Comparison of ENCODE assay signal across 23 cellular contexts in the genomic region with DNA sequence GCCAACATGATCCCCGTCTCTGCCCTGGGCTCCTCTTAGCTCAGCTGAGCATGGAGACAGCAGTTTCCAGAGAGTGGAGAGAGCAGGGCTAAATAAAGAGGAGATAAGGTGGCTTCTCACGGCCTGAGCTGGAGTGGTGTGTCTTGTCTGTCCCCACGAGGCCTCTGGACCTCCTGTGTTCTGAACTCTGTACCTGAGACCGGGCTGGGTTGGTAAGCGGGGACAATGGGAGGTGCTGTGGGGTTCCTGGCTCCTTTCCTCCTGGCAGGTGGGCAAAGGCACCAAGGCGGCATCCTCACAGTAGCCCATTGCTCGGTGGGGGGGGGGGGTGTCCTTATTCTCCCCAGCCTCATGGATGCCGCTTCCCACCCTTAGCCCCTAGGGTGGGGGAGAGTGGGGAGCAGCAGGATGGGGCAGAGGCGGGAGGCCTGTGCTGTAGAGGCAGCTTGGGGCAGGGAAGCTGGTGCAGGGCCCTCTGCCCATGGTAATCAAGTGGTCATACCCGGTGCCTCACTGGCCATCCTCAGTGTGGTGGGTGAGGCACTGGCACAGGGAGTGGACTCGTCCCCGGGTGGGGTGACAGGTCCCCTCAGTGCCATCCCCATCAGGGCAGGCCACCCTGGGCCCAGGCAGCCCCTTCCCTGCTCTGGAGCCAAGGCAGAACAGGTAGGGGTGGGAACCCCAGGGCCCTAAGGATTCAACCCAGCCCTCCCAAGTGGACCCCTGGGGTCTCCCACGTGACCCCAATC. TPM values are rescaled to one million over a fixed set of nuclear protein-coding genes. Genes with fewer than 3 reads are reported as not detected.
"Had no signal": no experiment of that assay in that cellular context is flagged by ENCODE, and none has a peak within 500 bp of the region (broad histone marks: within the 10 kb centered on the region; RNA-seq: fewer than 3 reads in every experiment).

No MANE protein-coding gene starts in this region.

- DNase-seq: activated B cell treated with CpG ODN at 0.5 μM for 24 hours; activated CD4-positive, alpha-beta memory T cell treated with anti-CD3 and anti-CD28 coated beads, Interleukin-2, amount 10 ng/mL, durations not matched to agents 7 days and 5 days; activated CD4-positive, alpha-beta T cell treated with anti-CD3 and anti-CD28 coated beads for 48 hours; activated CD8-positive, alpha-beta memory T cell treated with anti-CD3 and anti-CD28 coated beads, Interleukin-2, amount 10 ng/mL, durations not matched to agents 7 days and 5 days; activated naive CD8-positive, alpha-beta T cell treated with anti-CD3 and anti-CD28 coated beads, Interleukin-2, amount 10 ng/mL, durations not matched to agents 7 days and 5 days; body of pancreas; central memory CD4-positive, alpha-beta T cell; colonic mucosa; erythroblast; foreskin melanocyte; mesendoderm; naive thymus-derived CD8-positive, alpha-beta T cell; spleen; stimulated activated CD4-positive, alpha-beta T cell treated with anti-CD3 and anti-CD28 coated beads, Interleukin-4, amount 100 ng/mL, for 4 hours; stimulated activated naive CD4-positive, alpha-beta T cell treated with Interleukin-2 at 50 U/mL for 16 hours; tibial artery; uterus had no signal

- H3K27me3 ChIP-seq: body of pancreas, colonic mucosa, neutrophil, spleen, uterus had no signal

- H3K36me3 ChIP-seq: colonic mucosa, uterus had no signal

- H3K9me3 ChIP-seq: body of pancreas, colonic mucosa, neutrophil, spleen, tibial artery, uterus had no signal

- H3K9me3 Mint-ChIP-seq: activated B cell treated with CpG ODN at 0.5 μM for 24 hours; activated CD4-positive, alpha-beta memory T cell treated with anti-CD3 and anti-CD28 coated beads, Interleukin-2, amount 10 ng/mL, durations not matched to agents 7 days and 5 days; activated naive CD8-positive, alpha-beta T cell treated with anti-CD3 and anti-CD28 coated beads, Interleukin-2, amount 10 ng/mL, durations not matched to agents 7 days and 5 days; naive thymus-derived CD8-positive, alpha-beta T cell; T-helper 2 cell treated with Interferon-gamma antibody and Interleukin-4, amounts not matched to agents 5 μg/mL and 100 μg/mL, for 36 hours had no signal

- H3K27ac ChIP-seq: body of pancreas, colonic mucosa, neutrophil, spleen, tibial artery, uterus had no signal

- H3K4me1 ChIP-seq: colonic mucosa, uterus had no signal

- ATAC-seq: activated CD8-positive, alpha-beta memory T cell treated with anti-CD3 and anti-CD28 coated beads, Interleukin-2, amount 10 ng/mL, durations not matched to agents 7 days and 5 days; body of pancreas; naive thymus-derived CD8-positive, alpha-beta T cell had no signal

- H3K27me3 Mint-ChIP-seq: activated B cell treated with CpG ODN at 0.5 μM for 24 hours; activated CD8-positive, alpha-beta memory T cell treated with anti-CD3 and anti-CD28 coated beads, Interleukin-2, amount 10 ng/mL, durations not matched to agents 7 days and 5 days; activated naive CD8-positive, alpha-beta T cell treated with anti-CD3 and anti-CD28 coated beads, Interleukin-2, amount 10 ng/mL, durations not matched to agents 7 days and 5 days; naive thymus-derived CD8-positive, alpha-beta T cell had no signal

- H3K4me3 Mint-ChIP-seq: activated B cell treated with CpG ODN at 0.5 μM for 24 hours; activated CD4-positive, alpha-beta memory T cell treated with anti-CD3 and anti-CD28 coated beads, Interleukin-2, amount 10 ng/mL, durations not matched to agents 7 days and 5 days; activated CD8-positive, alpha-beta memory T cell treated with anti-CD3 and anti-CD28 coated beads, Interleukin-2, amount 10 ng/mL, durations not matched to agents 7 days and 5 days; activated naive CD8-positive, alpha-beta T cell treated with anti-CD3 and anti-CD28 coated beads, Interleukin-2, amount 10 ng/mL, durations not matched to agents 7 days and 5 days; naive thymus-derived CD8-positive, alpha-beta T cell; T-helper 2 cell treated with Interferon-gamma antibody and Interleukin-4, amounts not matched to agents 5 μg/mL and 100 μg/mL, for 36 hours had no signal

- FAIRE-seq: endometrium had no signal

- H3K27ac Mint-ChIP-seq: activated B cell treated with CpG ODN at 0.5 μM for 24 hours; activated CD4-positive, alpha-beta memory T cell treated with anti-CD3 and anti-CD28 coated beads, Interleukin-2, amount 10 ng/mL, durations not matched to agents 7 days and 5 days; activated CD8-positive, alpha-beta memory T cell treated with anti-CD3 and anti-CD28 coated beads, Interleukin-2, amount 10 ng/mL, durations not matched to agents 7 days and 5 days; activated naive CD8-positive, alpha-beta T cell treated with anti-CD3 and anti-CD28 coated beads, Interleukin-2, amount 10 ng/mL, durations not matched to agents 7 days and 5 days; T-helper 2 cell treated with Interferon-gamma antibody and Interleukin-4, amounts not matched to agents 5 μg/mL and 100 μg/mL, for 36 hours had no signal

- H3K4me3 ChIP-seq: body of pancreas, colonic mucosa, spleen, tibial artery, uterus had no signal

RNA-seq across cellular contexts. Expression of a gene that starts 2.8 kb away (rescaled TPM):
- total RNA-seq: activated CD4-positive, alpha-beta memory T cell treated with anti-CD3 and anti-CD28 coated beads, Interleukin-2, amount 10 ng/mL, durations not matched to agents 7 days and 5 days; activated CD8-positive, alpha-beta memory T cell treated with anti-CD3 and anti-CD28 coated beads, Interleukin-2, amount 10 ng/mL, durations not matched to agents 7 days and 5 days; activated naive CD8-positive, alpha-beta T cell treated with anti-CD3 and anti-CD28 coated beads, Interleukin-2, amount 10 ng/mL, durations not matched to agents 7 days and 5 days; body of pancreas; colonic mucosa; kidney epithelial cell; liver; naive thymus-derived CD8-positive, alpha-beta T cell; spleen; subcutaneous adipose tissue; uterus had no signal
- polyA plus RNA-seq: liver; naive thymus-derived CD8-positive, alpha-beta T cell had no signal
